In genomic region chr12:122867701-122868461, GRCh38 we compare ENCODE assay signal across 10 cellular contexts. TPM values are rescaled to one million over a fixed set of nuclear protein-coding genes. Genes with fewer than 3 reads are reported as not detected.
DNase-seq lines count a peak whose midpoint lies in the region; ATAC-seq, FAIRE-seq and TF ChIP-seq lines count a peak whose summit lies in the region.
"Had no signal": no experiment of that assay in that cellular context is flagged by ENCODE, and none has a peak within 500 bp of the region (broad histone marks: within the 10 kb centered on the region; RNA-seq: fewer than 3 reads in every experiment).

No MANE protein-coding gene starts in this region.

- no peaks in the 10 kb centered on the region for H3K9me3 ChIP-seq in adrenal gland (replicated peaks in 1 of 3)
- H3K9me3 ChIP-seq in thymus (ENCODE audit: control insufficient read depth) = peaks cover 1% of the 10 kb centered on the region

- ATAC-seq in HG03442 (IDR thresholded peaks at IDR 0.05; ENCODE audit: unreplicated experiment) = no peak
- ATAC-seq: activated T-cell treated with anti-CD3 and anti-CD28 coated beads, Interleukin-2, amount 50 U/mL, for 4 hours had no signal

- H3K27me3 ChIP-seq in adrenal gland (no peaks in the 10 kb centered on the region), kidney epithelial cell (ENCODE audit: control insufficient read depth, insufficient read depth, low read length) (no peaks in the 10 kb centered on the region), thymus (ENCODE audit: control insufficient read depth, insufficient read depth) (no peaks in the 10 kb centered on the region)

- TF ChIP-seq POLR2A in adrenal gland (IDR thresholded peaks at IDR 0.05) (peak in 1 of 2 donors; percentile 37), H54 (IDR thresholded peaks at IDR 0.05; ENCODE audit: low read depth, low read length) (no peak)

- H3K4me1 ChIP-seq in adrenal gland (replicated peaks in 1 of 2) = peaks cover 48 to 50% of the 10 kb centered on the region in 2 donors
- peaks cover 17% of the 10 kb centered on the region for H3K4me1 ChIP-seq in thymus (ENCODE audit: control insufficient read depth, insufficient read depth, low read length)

- peaks cover 0 to 44% of the 10 kb centered on the region in 2 donors for H3K36me3 ChIP-seq in adrenal gland (replicated peaks in 1 of 2)
- H3K36me3 ChIP-seq in kidney epithelial cell (ENCODE audit: control insufficient read depth, insufficient read depth, low read length) = peaks cover 4% of the 10 kb centered on the region
- peaks cover 72% of the 10 kb centered on the region for H3K36me3 ChIP-seq in thymus (ENCODE audit: control insufficient read depth, insufficient read depth)

- 39 to 56% (median 45%) methylated on average over 19 to 33 of the region's 33 CpGs for WGBS in adrenal gland, 4 donors
- 97% methylated on average over 33 of the region's 33 CpGs for WGBS in thymus

- no peak for FAIRE-seq in H54 (lab: Jason Lieb, UNC)

- H3K27ac ChIP-seq in adrenal gland (peak overlapping the region; percentile 61 to 88 (median 78)), thymus (ENCODE audit: low read depth) (peak overlapping the region; percentile 12)

- DNase-seq in NCI-H82 (lab: John Stamatoyannopoulos, UW) (peak; percentile 71), NCI-H82 treated with DMSO at 0.1 percent for 48 hours (lab: John Stamatoyannopoulos, UW; ENCODE audit: unreplicated experiment) (no peak), adrenal gland (peak; percentile 79 to 94 (median 90)), kidney epithelial cell (ENCODE audit: low read depth) (no peak), H54 (ENCODE audit: insufficient read length, low spot score) (no peak), middle frontal gyrus (ENCODE audit: extremely low spot score, low spot score) (no peak)
- DNase-seq: activated T-cell treated with anti-CD3 and anti-CD28 coated beads, Interleukin-2, amount 50 U/mL, for 4 hours; NCI-H2107 had no signal

- intact Hi-C loops in adrenal gland (cut with DNase I) = no loop called here

- peak; percentile 24 to 58 (median 53) for TF ChIP-seq CTCF in adrenal gland (IDR thresholded peaks at IDR 0.05)
- peak; percentile 17 for TF ChIP-seq CTCF in kidney epithelial cell (IDR thresholded peaks at IDR 0.05; ENCODE audit: insufficient read depth, low read length, poor library complexity, severe bottlenecking)

- H3K4me3 ChIP-seq in adrenal gland = no peak overlapping the region
- no peak overlapping the region for H3K4me3 ChIP-seq in kidney epithelial cell (ENCODE audit: low read depth, low read length)
- no peak overlapping the region for H3K4me3 ChIP-seq in thymus (ENCODE audit: low read length)

RNA-seq across cellular contexts. Expression of gene VPS37B, which starts 28.0 kb away (rescaled TPM):
- total RNA-seq in adrenal gland (10 to 100 TPM; 21.8 to 46.1 (median 30.7) TPM), kidney epithelial cell (81.5 and 83.9 TPM in 2 replicates)
- polyA plus RNA-seq in adrenal gland (10 to 100 TPM; 11.0 to 52.4 (median 25.7) TPM), thymus (28.2 TPM)

RNA-seq across cellular contexts. Expression of gene HIP1R, which starts 32.6 kb away (rescaled TPM):
- 100 to 1,000 TPM in 1 of 8 donors, 10 to 100 TPM in 7; 32.2 to 107 (median 41.3) TPM for total RNA-seq in adrenal gland
- polyA plus RNA-seq in adrenal gland = 10 to 100 TPM; 21.6 to 70.9 (median 57.5) TPM
- 86.5 and 108 TPM in 2 replicates for total RNA-seq in kidney epithelial cell
- polyA plus RNA-seq in thymus = 49.0 TPM

Comparison
In these comparisons a context has a peak if more than half of its experiments do, and no peak if none do; other contexts are left out.
1. DNase-seq: peak in NCI-H82 (single experiment) and adrenal gland (7 of 7); none in NCI-H82 treated with DMSO at 0.1 percent for 48 hours (single experiment), kidney epithelial cell (single experiment), H54 (single experiment) and middle frontal gyrus (single experiment).